8 cellular contexts compared by ENCODE assay signal in the genomic region with DNA sequence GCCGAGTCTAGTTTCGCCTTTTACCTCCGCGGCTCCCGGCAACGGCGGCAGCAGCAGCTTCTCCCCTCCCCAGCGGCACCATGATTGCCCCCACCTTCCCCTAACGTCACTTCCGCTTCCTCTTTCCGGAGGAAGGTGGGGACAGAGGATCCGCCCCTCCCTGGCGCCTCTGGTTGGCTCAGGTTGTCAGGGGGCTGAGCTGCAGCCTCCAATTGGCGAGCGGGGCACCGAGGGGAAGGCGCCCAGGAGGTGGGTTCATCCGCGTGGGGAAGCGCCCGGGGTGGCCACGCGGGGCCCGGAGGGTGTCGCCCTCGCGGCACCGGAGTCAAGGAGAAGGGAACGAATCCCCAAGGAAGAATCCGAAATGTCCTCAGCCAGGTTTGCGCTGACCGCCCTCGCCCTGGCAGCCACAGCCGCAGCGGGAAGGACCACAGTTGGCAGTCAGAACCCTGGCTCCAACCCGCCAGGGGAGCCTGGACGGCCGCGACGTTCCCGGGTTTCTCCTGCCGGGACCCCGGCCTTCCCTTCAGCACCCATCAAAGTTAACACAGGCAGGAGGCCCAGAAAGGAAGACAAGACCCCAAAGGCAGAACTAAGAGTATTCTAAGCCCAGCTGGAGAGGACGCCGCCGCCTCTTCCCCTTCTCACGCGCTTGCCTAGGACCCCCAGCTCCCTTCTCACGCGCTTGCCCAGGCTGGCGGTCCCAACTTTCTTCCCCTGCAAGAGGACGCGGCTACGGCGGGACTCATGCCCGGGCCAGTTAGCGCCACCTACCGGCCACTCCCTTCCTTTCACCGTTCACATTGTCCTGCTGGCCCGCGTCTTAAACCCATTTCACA. TPM values are rescaled to one million over a fixed set of nuclear protein-coding genes. Genes with fewer than 3 reads are reported as not detected.
DNase-seq lines count a peak whose midpoint lies in the region; ATAC-seq lines count a peak whose summit lies in the region.

MTF1 (minus strand) TSS at position 86 of the 839 bp plus-strand sequence. CDS start 1,934 bp downstream, outside the sequence.

- intact Hi-C loops in right cardiac atrium (cut with DNase I) = loop anchor here in 1 of 4 donors (5.0 kb wide), 1 partner anchor 47 kb away; no protein-coding TSS in a partner anchor
- intact Hi-C loops in aorta (cut with DNase I) = loop anchor here (2.0 to 5.0 kb wide), 3 partner anchors 47 to 262 kb away; partner anchors contain the start of genes GNL2 (in 1 of the 2) and YRDC (in 1 of the 2)

- ATAC-seq in GM18498 (IDR thresholded peaks at IDR 0.05; ENCODE audit: unreplicated experiment) = peak; percentile 94
- ATAC-seq in HG02938 (IDR thresholded peaks at IDR 0.05; ENCODE audit: unreplicated experiment) = peak; percentile 80
- ATAC-seq in right cardiac atrium = peak; percentile 99 to 100
- peak; percentile 99 for ATAC-seq in aorta (ENCODE audit: low FRiP score)

- H3K4me1 ChIP-seq in right cardiac atrium (ENCODE audit: control insufficient read depth, insufficient read depth, low read length) (no peaks in the 10 kb centered on the region), aorta (ENCODE audit: control insufficient read depth in 1 of 2, insufficient read depth in 2 of 2, low read length in 2 of 2) (no peaks in the 10 kb centered on the region)

- peaks cover 0 to 9% of the 10 kb centered on the region in 2 donors for H3K36me3 ChIP-seq in aorta (ENCODE audit: control insufficient read depth in 1 of 2, insufficient read depth in 2 of 2, low read length in 1 of 2)

- under 1% methylated on average over 61 of the region's 61 CpGs for WGBS in right cardiac atrium
- WGBS in aorta, 2 donors = 0% methylated on average over 55 to 61 of the region's 61 CpGs

- H3K27me3 ChIP-seq in right cardiac atrium (ENCODE audit: control insufficient read depth, insufficient read depth) (no peaks in the 10 kb centered on the region), aorta (ENCODE audit: control insufficient read depth in 1 of 2, insufficient read depth in 2 of 2, low read length in 1 of 2) (no peaks in the 10 kb centered on the region)

- peak within 1 kb of the TSS; percentile 90 for H3K27ac ChIP-seq in angular gyrus (ENCODE audit: low read depth, low read length)
- H3K27ac ChIP-seq in right cardiac atrium (ENCODE audit: low read length) = peak within 1 kb of the TSS; percentile 91
- peak within 1 kb of the TSS in 1 of 2 donors; percentile 37 for H3K27ac ChIP-seq in aorta (ENCODE audit: low read depth in 1 of 2, low read length in 2 of 2)

- H3K9me3 ChIP-seq in right cardiac atrium (ENCODE audit: control insufficient read depth, low read length) (no peaks in the 10 kb centered on the region), aorta (ENCODE audit: control insufficient read depth, low read length) (no peaks in the 10 kb centered on the region)

- H3K4me3 ChIP-seq in right cardiac atrium (ENCODE audit: low read length) (peak within 1 kb of the TSS; percentile 92), aorta (ENCODE audit: low read length in 2 of 2) (peak within 1 kb of the TSS; percentile 80 to 86)

- DNase-seq in NCI-H187 (lab: John Stamatoyannopoulos, UW) (peak; percentile 90 to 93), T-helper 2 cell (peak; percentile 91 to 98 (median 95)), right cardiac atrium (peak; percentile 98 to 99 (median 98)), putamen (ENCODE audit: low spot score) (peak; percentile 98), aorta (peak; percentile 98 to 99)

RNA-seq across cellular contexts. Expression of gene MTF1, which starts in this region (rescaled TPM):
- total RNA-seq in right cardiac atrium (10 to 100 TPM in 3 of 4 donors, 1 to 10 TPM in 1; 8.9 to 13.4 (median 11.0) TPM), aorta (10 to 100 TPM; 21.0 to 23.5 TPM)
- polyA plus RNA-seq in right cardiac atrium (2.4 TPM), aorta (1 to 10 TPM; 2.1 to 2.8 TPM)
